In genomic region chr22:25753252-25753651, GRCh38 we compare ENCODE assay signal across 16 cellular contexts. TPM values are rescaled to one million over a fixed set of nuclear protein-coding genes. Genes with fewer than 3 reads are reported as not detected.
DNase-seq lines count a peak whose midpoint lies in the region; ATAC-seq and TF ChIP-seq lines count a peak whose summit lies in the region.
"Had no signal": no experiment of that assay in that cellular context is flagged by ENCODE, and none has a peak within 500 bp of the region (broad histone marks: within the 10 kb centered on the region; RNA-seq: fewer than 3 reads in every experiment).

No MANE protein-coding gene starts in this region.

- no peak for TF ChIP-seq RAD21 in HCT116 (IDR thresholded peaks at IDR 0.05; ENCODE audit: low read depth)

- DNase-seq in HCT116 (ENCODE audit: low read depth, low spot score) (no peak), Karpas-422 (peak; percentile 42), fibroblast of villous mesenchyme (ENCODE audit: low read depth) (peak; percentile 40), gastrocnemius medialis (no peak), vagina (ENCODE audit: extremely low spot score in 2 of 2) (no peak), NCI-H2081 (lab: John Stamatoyannopoulos, UW) (no peak)
- DNase-seq in NK-92 treated with Interleukin-12 subunit alpha and Interleukin-12 subunit beta, amount 100 ng/mL, for 24 hours (lab: John Stamatoyannopoulos, UW): no peak
- DNase-seq: CD4-positive, alpha-beta T cell; EL; KG1; NCI-H1048; NCI-H1436 treated with DMSO at 0.1 percent for 48 hours; NCI-H2029 treated with DMSO at 0.1 percent for 48 hours; NCI-H82 had no signal

- RAD21 ChIA-PET in HCT116 (lab: Charles Lee; ENCODE audit: low non-redundant PET in 1 of 2, low total read pairs in 2 of 2, uncharacterized antibody in 2 of 2, unreplicated experiment in 2 of 2): interaction anchor here in 1 of 2 experiments (0.6 kb wide), 1 partner anchor 124 kb away, joined by 5 read pairs; no protein-coding TSS in a partner anchor

- no peak for TF ChIP-seq POLR2A in HCT116 (IDR thresholded peaks at IDR 0.05; ENCODE audit: borderline replicate concordance, extremely low read depth, insufficient read depth, insufficient read length)
- TF ChIP-seq POLR2A in gastrocnemius medialis (IDR thresholded peaks at IDR 0.05): peak in 1 of 2 donors; percentile 20
- TF ChIP-seq POLR2A in vagina (IDR thresholded peaks at IDR 0.05): no peak

- POLR2A ChIA-PET in HCT116 (lab: Charles Lee): no interaction called here

- no peaks in the 10 kb centered on the region for H4K20me1 ChIP-seq in HCT116 (ENCODE audit: insufficient read depth)
- no peaks in the 10 kb centered on the region for H4K20me1 ChIP-seq in Karpas-422 (ENCODE audit: insufficient read depth, low read depth, low read length)

- H3K36me3 ChIP-seq in HCT116 (ENCODE audit: control insufficient read depth in 1 of 2, insufficient read depth in 2 of 2, low read length in 2 of 2): no peaks in the 10 kb centered on the region
- no peaks in the 10 kb centered on the region for H3K36me3 ChIP-seq in Karpas-422 (ENCODE audit: insufficient read depth, low read length)
- no peaks in the 10 kb centered on the region for H3K36me3 ChIP-seq in gastrocnemius medialis
- no peaks in the 10 kb centered on the region for H3K36me3 ChIP-seq in vagina

- in situ Hi-C loops in gastrocnemius medialis (cut with MboI; ENCODE audit: low sequenced_read_pairs in 4 of 4): no loop called here

- intact Hi-C loops in HCT116 (cut with micrococcal nuclease): no loop called here
- intact Hi-C loops in gastrocnemius medialis (cut with DNase I; ENCODE audit: low total_unique reads): no loop called here
- intact Hi-C loops in vagina (cut with DNase I): no loop called here

- H3K4me1 ChIP-seq in HCT116 (ENCODE audit: control insufficient read depth in 1 of 2, insufficient read depth in 2 of 2, low read length in 2 of 2) (no peaks in the 10 kb centered on the region), Karpas-422 (ENCODE audit: low read length) (no peaks in the 10 kb centered on the region), gastrocnemius medialis (peaks cover 66 to 87% of the 10 kb centered on the region in 2 donors), vagina (no peaks in the 10 kb centered on the region)

- H3K9me2 ChIP-seq in HCT116 (ENCODE audit: insufficient read depth) (no peaks in the 10 kb centered on the region), Karpas-422 (replicated peaks; ENCODE audit: insufficient read depth, low read length) (no peaks in the 10 kb centered on the region)

- 0 out of 2 replicates have a peak, but pooled peaks have one; percentile 27 for ATAC-seq in HCT116
- ATAC-seq in gastrocnemius medialis: no peak
- ATAC-seq: Panc1 had no signal

- H2AFZ ChIP-seq in HCT116 (ENCODE audit: low read depth, low read length, poor library complexity, severe bottlenecking) (no peak overlapping the region), Karpas-422 (ENCODE audit: low read length) (no peak overlapping the region)

- BruUV-seq in HCT116 (replicated peaks; lab: Mats Ljungman, UMichigan): no TSS peak

- H3K27me3 ChIP-seq in HCT116 (ENCODE audit: insufficient read depth, low read length) (no peaks in the 10 kb centered on the region), Karpas-422 (ENCODE audit: low read length) (no peaks in the 10 kb centered on the region), gastrocnemius medialis (no peaks in the 10 kb centered on the region), vagina (no peaks in the 10 kb centered on the region)

- H3K27ac ChIP-seq in HCT116 (ENCODE audit: low read depth, low read length): no peak overlapping the region
- H3K27ac ChIP-seq in Karpas-422 (ENCODE audit: low read length): no peak overlapping the region
- H3K27ac ChIP-seq in gastrocnemius medialis: peak overlapping the region; percentile 94 to 98 (median 98)
- H3K27ac ChIP-seq in vagina: no peak overlapping the region
- H3K27ac ChIP-seq: SK-N-MC had no signal

- H3K9ac ChIP-seq in HCT116 (ENCODE audit: low read length) (no peak overlapping the region), Karpas-422 (ENCODE audit: low read length) (no peak overlapping the region)

- CTCF ChIA-PET in HCT116 (lab: Charles Lee): no interaction called here

- TF ChIP-seq CTCF in HCT116 (IDR thresholded peaks at IDR 0.05 in 2 of 3, conservative IDR thresholded peaks at IDR 0.05 in 1 of 3; ENCODE audit: borderline replicate concordance in 1 of 3, insufficient read depth in 1 of 3, low read depth in 2 of 3, low read length in 2 of 3): no peak
- no peak for TF ChIP-seq CTCF in fibroblast of villous mesenchyme (IDR thresholded peaks at IDR 0.05; ENCODE audit: insufficient read depth, low read depth, low read length)
- no peak for TF ChIP-seq CTCF in gastrocnemius medialis (IDR thresholded peaks at IDR 0.05 in 4 of 5, conservative IDR thresholded peaks at IDR 0.05 in 1 of 5)
- no peak for TF ChIP-seq CTCF in vagina (IDR thresholded peaks at IDR 0.05)

- H3K9me3 ChIP-seq in HCT116 (ENCODE audit: control insufficient read depth in 1 of 2, insufficient read depth in 1 of 2, low read depth in 1 of 2, low read length in 2 of 2) (no peaks in the 10 kb centered on the region), Karpas-422 (ENCODE audit: low read length) (no peaks in the 10 kb centered on the region), gastrocnemius medialis (no peaks in the 10 kb centered on the region), vagina (no peaks in the 10 kb centered on the region)

- H3K79me2 ChIP-seq in HCT116 (ENCODE audit: insufficient read depth, low read length) (no peaks in the 10 kb centered on the region), Karpas-422 (ENCODE audit: low read length) (no peaks in the 10 kb centered on the region)

- H3K4me2 ChIP-seq in HCT116 (ENCODE audit: low read length) (no peak overlapping the region), Karpas-422 (ENCODE audit: low read depth, low read length, poor library complexity, severe bottlenecking) (no peak overlapping the region)

- H3K4me3 ChIP-seq in HCT116 (replicated peaks in 1 of 2; ENCODE audit: low read depth in 1 of 2, low read length in 2 of 2) (no peak overlapping the region), Karpas-422 (ENCODE audit: low read length) (no peak overlapping the region), fibroblast of villous mesenchyme (ENCODE audit: low read depth, low read length) (peak overlapping the region; percentile 10), gastrocnemius medialis (peak overlapping the region in 1 of 4 donors; percentile 45), vagina (no peak overlapping the region)
- H3K4me3 ChIP-seq: SK-N-MC had no signal

TF ChIP-seq in HCT116, 20 proteins besides CTCF, POLR2A, EP300 and RAD21:
- TF ChIP-seq CEBPB (IDR thresholded peaks at IDR 0.05; ENCODE audit: low read depth) (no peak), TCF7L2 (IDR thresholded peaks at IDR 0.05; ENCODE audit: borderline replicate concordance, extremely low read depth, insufficient read depth, insufficient read length) (no peak), FOSL1 (IDR thresholded peaks at IDR 0.05; ENCODE audit: low read depth) (no peak), EGR1 (IDR thresholded peaks at IDR 0.05; ENCODE audit: low read depth) (no peak), POLR2AphosphoS5 (IDR thresholded peaks at IDR 0.05; ENCODE audit: low read depth, low read length) (no peak), EZH2 (IDR thresholded peaks at IDR 0.05) (no peak), JUND (IDR thresholded peaks at IDR 0.05) (no peak), SP1 (IDR thresholded peaks at IDR 0.05; ENCODE audit: low read depth) (no peak), SIN3A (IDR thresholded peaks at IDR 0.05; ENCODE audit: low read depth) (no peak)

RNA-seq across cellular contexts. Expression of gene MYO18B, which starts 11.3 kb away (rescaled TPM):
- 0.05 TPM for total RNA-seq in HCT116 (2021; ENCODE audit: unreplicated experiment)
- 0.01 TPM in 2 replicates for polyA plus RNA-seq in HCT116 (2012)
- not detected in 2 replicates for total RNA-seq in Karpas-422 (2014; rRNA removed; shearing (Covaris generic); ENCODE audit: low replicate concordance)
- under 0.01 and 1.9 TPM in 2 replicates for total RNA-seq in fibroblast of villous mesenchyme
- 100 to 1,000 TPM; 273 to 408 (median 362) TPM for total RNA-seq in gastrocnemius medialis
- not detected for total RNA-seq in vagina

Comparison
In these comparisons a context has a peak if more than half of its experiments do, and no peak if none do; other contexts are left out.
1. DNase-seq: peak in Karpas-422 (single experiment) and fibroblast of villous mesenchyme (single experiment); none in HCT116 (single experiment), gastrocnemius medialis (0 of 2), vagina (0 of 2), NCI-H2081 (0 of 2) and NK-92 treated with Interleukin-12 subunit alpha and Interleukin-12 subunit beta, amount 100 ng/mL, for 24 hours (single experiment).
2. H3K27ac ChIP-seq: peak in gastrocnemius medialis (4 of 4); none in HCT116 (single experiment), Karpas-422 (single experiment) and vagina (single experiment).
3. RNA of gene MYO18B, which starts 11.3 kb away (total RNA-seq): 273 to 408 TPM in gastrocnemius medialis; 0.05 TPM in HCT116 (single experiment), not detected in Karpas-422, under 0.01 to 1.9 TPM in fibroblast of villous mesenchyme and not detected in vagina (single experiment); every median in the first group is over 10 times any median in the second.